1 cellular context compared by ENCODE assay signal in the genomic region with DNA sequence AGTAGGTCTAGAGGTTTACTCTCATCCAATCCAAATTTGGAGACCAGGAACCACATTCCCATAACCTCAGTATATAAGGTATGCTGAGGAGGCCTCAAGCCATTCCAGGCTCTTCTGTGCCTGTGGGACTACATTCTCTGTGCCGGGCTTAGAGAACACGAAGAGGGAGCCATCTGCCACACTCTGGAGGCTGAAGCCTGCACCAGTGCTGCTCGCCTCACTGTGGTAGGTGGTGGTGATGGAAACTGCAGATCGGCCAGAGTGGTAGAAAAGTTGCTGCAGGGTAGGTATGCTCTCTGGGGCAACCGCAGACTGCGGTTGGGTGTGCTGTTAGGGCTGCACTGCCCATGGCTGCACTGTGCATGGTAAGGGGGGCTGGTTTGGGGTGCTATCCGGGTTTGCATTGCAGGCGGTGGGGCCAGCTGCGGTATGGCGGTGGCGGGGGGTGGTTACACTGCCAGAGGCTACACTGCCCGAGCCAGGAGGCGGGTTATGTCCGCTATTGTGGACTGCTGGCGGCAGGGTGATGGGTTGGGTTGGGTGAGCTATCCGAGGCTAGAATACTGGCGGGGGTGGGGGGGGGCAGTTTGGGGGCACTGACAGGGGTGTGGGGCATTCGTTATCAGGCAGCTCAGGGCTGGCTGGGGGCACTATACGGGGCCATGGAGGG.
A peak's percentile ranks its signal among the peaks of the same experiment; 100 is the strongest.
TF ChIP-seq lines count a peak whose summit lies in the region.

No MANE protein-coding gene starts in this region.

TF ChIP-seq in HepG2, 621 proteins besides CTCF, POLR2A, EP300 and RAD21 (continued from another document):
- no peak for TF ChIP-seq ZSCAN31 (CRISPR knock-in tag; IDR thresholded peaks at IDR 0.05; ENCODE audit: low read depth)
- TF ChIP-seq, protein P1, sequence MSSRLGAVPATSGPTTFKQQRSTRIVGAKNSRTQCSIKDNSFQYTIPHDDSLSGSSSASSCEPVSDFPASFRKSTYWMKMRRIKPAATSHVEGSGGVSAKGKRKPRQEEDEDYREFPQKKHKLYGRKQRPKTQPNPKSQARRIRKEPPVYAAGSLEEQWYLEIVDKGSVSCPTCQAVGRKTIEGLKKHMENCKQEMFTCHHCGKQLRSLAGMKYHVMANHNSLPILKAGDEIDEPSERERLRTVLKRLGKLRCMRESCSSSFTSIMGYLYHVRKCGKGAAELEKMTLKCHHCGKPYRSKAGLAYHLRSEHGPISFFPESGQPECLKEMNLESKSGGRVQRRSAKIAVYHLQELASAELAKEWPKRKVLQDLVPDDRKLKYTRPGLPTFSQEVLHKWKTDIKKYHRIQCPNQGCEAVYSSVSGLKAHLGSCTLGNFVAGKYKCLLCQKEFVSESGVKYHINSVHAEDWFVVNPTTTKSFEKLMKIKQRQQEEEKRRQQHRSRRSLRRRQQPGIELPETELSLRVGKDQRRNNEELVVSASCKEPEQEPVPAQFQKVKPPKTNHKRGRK (CRISPR knock-in tag; IDR thresholded peaks at IDR 0.05), result no peak
- no peak for TF ChIP-seq ZNF770 (CRISPR knock-in tag; IDR thresholded peaks at IDR 0.05)
- TF ChIP-seq POGZ (CRISPR knock-in tag; IDR thresholded peaks at IDR 0.05), result no peak
- TF ChIP-seq MXD4 (CRISPR knock-in tag; IDR thresholded peaks at IDR 0.05), result no peak
- no peak for TF ChIP-seq ZNF503 (CRISPR knock-in tag; IDR thresholded peaks at IDR 0.05)
- 0 out of 2 replicates have a peak, but pooled peaks have one; percentile 43 for TF ChIP-seq ZNF451 (CRISPR knock-in tag; IDR thresholded peaks at IDR 0.05)
- no peak for TF ChIP-seq ZEB1 (IDR thresholded peaks at IDR 0.05; ENCODE audit: insufficient replicate concordance, low read depth)
- TF ChIP-seq TRIM24 (CRISPR knock-in tag; IDR thresholded peaks at IDR 0.05), result no peak
- no peak for TF ChIP-seq NFIB (CRISPR knock-in tag; IDR thresholded peaks at IDR 0.05; ENCODE audit: borderline replicate concordance)
- 0 out of 2 replicates have a peak, but pooled peaks have one; percentile 9 for TF ChIP-seq ZNF235 (CRISPR knock-in tag; IDR thresholded peaks at IDR 0.05; ENCODE audit: borderline replicate concordance)
- no peak for TF ChIP-seq ZNF788 (CRISPR knock-in tag; IDR thresholded peaks at IDR 0.05; ENCODE audit: borderline replicate concordance)
- TF ChIP-seq KLF12 (CRISPR knock-in tag; IDR thresholded peaks at IDR 0.05; ENCODE audit: borderline replicate concordance), result no peak
- TF ChIP-seq ZKSCAN1 (IDR thresholded peaks at IDR 0.05; ENCODE audit: low read length), result no peak
- no peak for TF ChIP-seq ZNF251 (CRISPR knock-in tag; IDR thresholded peaks at IDR 0.05)
- TF ChIP-seq, protein P2, sequence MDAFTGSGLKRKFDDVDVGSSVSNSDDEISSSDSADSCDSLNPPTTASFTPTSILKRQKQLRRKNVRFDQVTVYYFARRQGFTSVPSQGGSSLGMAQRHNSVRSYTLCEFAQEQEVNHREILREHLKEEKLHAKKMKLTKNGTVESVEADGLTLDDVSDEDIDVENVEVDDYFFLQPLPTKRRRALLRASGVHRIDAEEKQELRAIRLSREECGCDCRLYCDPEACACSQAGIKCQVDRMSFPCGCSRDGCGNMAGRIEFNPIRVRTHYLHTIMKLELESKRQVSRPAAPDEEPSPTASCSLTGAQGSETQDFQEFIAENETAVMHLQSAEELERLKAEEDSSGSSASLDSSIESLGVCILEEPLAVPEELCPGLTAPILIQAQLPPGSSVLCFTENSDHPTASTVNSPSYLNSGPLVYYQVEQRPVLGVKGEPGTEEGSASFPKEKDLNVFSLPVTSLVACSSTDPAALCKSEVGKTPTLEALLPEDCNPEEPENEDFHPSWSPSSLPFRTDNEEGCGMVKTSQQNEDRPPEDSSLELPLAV (CRISPR knock-in tag; conservative IDR thresholded peaks at IDR 0.05; ENCODE audit: low read depth), result no peak
- no peak for TF ChIP-seq NCOA5 (CRISPR knock-in tag; IDR thresholded peaks at IDR 0.05)
- 0 out of 2 replicates have a peak, but pooled peaks have one; percentile 8 for TF ChIP-seq HDAC2 (CRISPR knock-in tag; IDR thresholded peaks at IDR 0.05)
- TF ChIP-seq STAG1 (CRISPR knock-in tag; IDR thresholded peaks at IDR 0.05), result peak; percentile 53
- TF ChIP-seq, protein P3, sequence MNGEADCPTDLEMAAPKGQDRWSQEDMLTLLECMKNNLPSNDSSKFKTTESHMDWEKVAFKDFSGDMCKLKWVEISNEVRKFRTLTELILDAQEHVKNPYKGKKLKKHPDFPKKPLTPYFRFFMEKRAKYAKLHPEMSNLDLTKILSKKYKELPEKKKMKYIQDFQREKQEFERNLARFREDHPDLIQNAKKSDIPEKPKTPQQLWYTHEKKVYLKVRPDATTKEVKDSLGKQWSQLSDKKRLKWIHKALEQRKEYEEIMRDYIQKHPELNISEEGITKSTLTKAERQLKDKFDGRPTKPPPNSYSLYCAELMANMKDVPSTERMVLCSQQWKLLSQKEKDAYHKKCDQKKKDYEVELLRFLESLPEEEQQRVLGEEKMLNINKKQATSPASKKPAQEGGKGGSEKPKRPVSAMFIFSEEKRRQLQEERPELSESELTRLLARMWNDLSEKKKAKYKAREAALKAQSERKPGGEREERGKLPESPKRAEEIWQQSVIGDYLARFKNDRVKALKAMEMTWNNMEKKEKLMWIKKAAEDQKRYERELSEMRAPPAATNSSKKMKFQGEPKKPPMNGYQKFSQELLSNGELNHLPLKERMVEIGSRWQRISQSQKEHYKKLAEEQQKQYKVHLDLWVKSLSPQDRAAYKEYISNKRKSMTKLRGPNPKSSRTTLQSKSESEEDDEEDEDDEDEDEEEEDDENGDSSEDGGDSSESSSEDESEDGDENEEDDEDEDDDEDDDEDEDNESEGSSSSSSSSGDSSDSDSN (CRISPR knock-in tag; IDR thresholded peaks at IDR 0.05), result peak; percentile 41; the same call in 1 of the 2 replicates
- TF ChIP-seq THAP11 (CRISPR knock-in tag; IDR thresholded peaks at IDR 0.05), result no peak
- no peak for TF ChIP-seq ZNF670 (CRISPR knock-in tag; IDR thresholded peaks at IDR 0.05; ENCODE audit: borderline replicate concordance)
- TF ChIP-seq, protein P4, sequence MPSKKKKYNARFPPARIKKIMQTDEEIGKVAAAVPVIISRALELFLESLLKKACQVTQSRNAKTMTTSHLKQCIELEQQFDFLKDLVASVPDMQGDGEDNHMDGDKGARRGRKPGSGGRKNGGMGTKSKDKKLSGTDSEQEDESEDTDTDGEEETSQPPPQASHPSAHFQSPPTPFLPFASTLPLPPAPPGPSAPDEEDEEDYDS (CRISPR knock-in tag; IDR thresholded peaks at IDR 0.05), result 0 out of 2 replicates have a peak, but pooled peaks have one; percentile 21
- TF ChIP-seq KDM4B (CRISPR knock-in tag; IDR thresholded peaks at IDR 0.05), result no peak
- TF ChIP-seq, protein P5, sequence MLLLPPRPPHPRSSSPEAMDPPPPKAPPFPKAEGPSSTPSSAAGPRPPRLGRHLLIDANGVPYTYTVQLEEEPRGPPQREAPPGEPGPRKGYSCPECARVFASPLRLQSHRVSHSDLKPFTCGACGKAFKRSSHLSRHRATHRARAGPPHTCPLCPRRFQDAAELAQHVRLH (CRISPR knock-in tag; IDR thresholded peaks at IDR 0.05; ENCODE audit: borderline replicate concordance, low read depth), result no peak
TF ChIP-seq in HepG2: peak in this region for 7.
